In genomic region chr3:143608966-143609365, GRCh38 we compare ENCODE assay signal across 18 cellular contexts.
DNase-seq lines count a peak whose midpoint lies in the region; ATAC-seq and TF ChIP-seq lines count a peak whose summit lies in the region.
"Had no signal": no experiment of that assay in that cellular context is flagged by ENCODE, and none has a peak within 500 bp of the region (broad histone marks: within the 10 kb centered on the region; RNA-seq: fewer than 3 reads in every experiment).

No MANE protein-coding gene starts in this region.

- H3K4me1 Mint-ChIP-seq in activated naive CD8-positive, alpha-beta T cell treated with anti-CD3 and anti-CD28 coated beads for 36 hours: no peaks in the 10 kb centered on the region

- H3K27ac ChIP-seq in RWPE2 (ENCODE audit: poor library complexity, severe bottlenecking): peak overlapping the region; percentile 45
- H3K27ac ChIP-seq: BLaER1 treated with 17β-estradiol and CSF1 and Interleukin-3, amounts not matched to agents 10 nM and 100 nM; suprapubic skin had no signal

- no peaks in the 10 kb centered on the region for H3K9me3 Mint-ChIP-seq in activated naive CD8-positive, alpha-beta T cell treated with anti-CD3 and anti-CD28 coated beads for 36 hours
- H3K9me3 Mint-ChIP-seq: activated T-cell treated with anti-CD3 and anti-CD28 coated beads, Interleukin-2, amount 50 U/mL, for 72 hours; naive B cell had no signal

- 92% methylated on average over 5 of the region's 5 CpGs for WGBS in lower leg skin, 2 donors

- H3K4me3 ChIP-seq in RWPE2 (ENCODE audit: severe bottlenecking) (no peak overlapping the region), epithelial cell of esophagus (ENCODE audit: low read length) (no peak overlapping the region), skeletal muscle satellite cell (ENCODE audit: low read length) (peak overlapping the region; percentile 3), lower leg skin (ENCODE audit: low read depth, poor library complexity, severe bottlenecking) (no peak overlapping the region)
- H3K4me3 ChIP-seq: BLaER1 treated with 17β-estradiol and CSF1 and Interleukin-3, amounts not matched to agents 10 nM and 100 nM; suprapubic skin had no signal

- TF ChIP-seq POLR2A in lower leg skin (IDR thresholded peaks at IDR 0.05): no peak

- H3K4me2 ChIP-seq in skeletal muscle satellite cell (ENCODE audit: low read length): peak overlapping the region; percentile 46
- H3K4me2 ChIP-seq: BLaER1 treated with 17β-estradiol and CSF1 and Interleukin-3, amounts not matched to agents 10 nM and 100 nM had no signal

- H3K27ac Mint-ChIP-seq in activated naive CD8-positive, alpha-beta T cell treated with anti-CD3 and anti-CD28 coated beads for 36 hours: no peak overlapping the region
- H3K27ac Mint-ChIP-seq: activated T-cell treated with anti-CD3 and anti-CD28 coated beads, Interleukin-2, amount 50 U/mL, for 72 hours; HFFc6 had no signal

- peak overlapping the region; percentile 75 for H3K9ac ChIP-seq in skeletal muscle satellite cell (ENCODE audit: low read depth, low read length)
- H3K9ac ChIP-seq: BLaER1 treated with 17β-estradiol and CSF1 and Interleukin-3, amounts not matched to agents 10 nM and 100 nM had no signal

- no peak for TF ChIP-seq CTCF in RWPE2 (IDR thresholded peaks at IDR 0.05; ENCODE audit: poor library complexity, severe bottlenecking)
- TF ChIP-seq CTCF in epithelial cell of esophagus (IDR thresholded peaks at IDR 0.05; ENCODE audit: insufficient read depth, low read depth, low read length, missing control alignments): no peak
- TF ChIP-seq CTCF in lower leg skin (IDR thresholded peaks at IDR 0.05): no peak

- no peak overlapping the region for H3K4me3 Mint-ChIP-seq in activated naive CD8-positive, alpha-beta T cell treated with anti-CD3 and anti-CD28 coated beads for 36 hours
- H3K4me3 Mint-ChIP-seq: activated T-cell treated with anti-CD3 and anti-CD28 coated beads, Interleukin-2, amount 50 U/mL, for 72 hours; HFFc6; naive B cell had no signal

- no peaks in the 10 kb centered on the region for H3K27me3 ChIP-seq in RWPE2 (ENCODE audit: insufficient read depth, poor library complexity, severe bottlenecking)
- no peaks in the 10 kb centered on the region for H3K27me3 ChIP-seq in skeletal muscle satellite cell (ENCODE audit: control insufficient read depth, insufficient read depth, low read length)
- H3K27me3 ChIP-seq: BLaER1 treated with 17β-estradiol and CSF1 and Interleukin-3, amounts not matched to agents 10 nM and 100 nM; suprapubic skin had no signal

- no peak for DNase-seq in RWPE2 (ENCODE audit: low spot score)
- DNase-seq in epithelial cell of esophagus (ENCODE audit: low read depth): peak; percentile 55
- peak; percentile 98 for DNase-seq in iris pigment epithelial cell (ENCODE audit: low read depth)
- DNase-seq in activated naive CD8-positive, alpha-beta T cell treated with anti-CD3 and anti-CD28 coated beads for 36 hours: no peak
- DNase-seq in lower leg skin (ENCODE audit: low spot score in 2 of 2): no peak
- DNase-seq: activated CD4-positive, CD25-positive, alpha-beta regulatory T cell; activated T-cell treated with anti-CD3 and anti-CD28 coated beads, Interleukin-2, amount 50 U/mL, for 72 hours; effector memory CD4-positive, alpha-beta T cell; GDM1; HFFc6; naive B cell; NCI-H69; posterior cingulate gyrus; SHP77 had no signal

- H3K27me3 Mint-ChIP-seq in activated naive CD8-positive, alpha-beta T cell treated with anti-CD3 and anti-CD28 coated beads for 36 hours: no peaks in the 10 kb centered on the region
- H3K27me3 Mint-ChIP-seq: naive B cell had no signal

- H3K36me3 ChIP-seq in RWPE2 (ENCODE audit: low read depth): no peaks in the 10 kb centered on the region
- H3K36me3 ChIP-seq in skeletal muscle satellite cell (ENCODE audit: insufficient read depth, low read length): no peaks in the 10 kb centered on the region
- H3K36me3 ChIP-seq: suprapubic skin had no signal

- H3K9me3 ChIP-seq in RWPE2 (ENCODE audit: severe bottlenecking) (no peaks in the 10 kb centered on the region), skeletal muscle satellite cell (replicated peaks; ENCODE audit: low read length) (no peaks in the 10 kb centered on the region)
- H3K9me3 ChIP-seq: BLaER1 treated with 17β-estradiol and CSF1 and Interleukin-3, amounts not matched to agents 10 nM and 100 nM; suprapubic skin had no signal

- no peaks in the 10 kb centered on the region for H3K36me3 Mint-ChIP-seq in activated naive CD8-positive, alpha-beta T cell treated with anti-CD3 and anti-CD28 coated beads for 36 hours

- peak; percentile 98 for ATAC-seq in RWPE2 (ENCODE audit: low read depth)
- ATAC-seq in GM19324 (IDR thresholded peaks at IDR 0.05; ENCODE audit: low FRiP score, unreplicated experiment): no peak
- ATAC-seq: activated T-cell treated with anti-CD3 and anti-CD28 coated beads, Interleukin-2, amount 50 U/mL, for 72 hours had no signal

- peaks cover 37% of the 10 kb centered on the region for H3K4me1 ChIP-seq in RWPE2 (ENCODE audit: insufficient read depth, poor library complexity, severe bottlenecking)
- peaks cover 45% of the 10 kb centered on the region for H3K4me1 ChIP-seq in skeletal muscle satellite cell (ENCODE audit: control insufficient read depth, insufficient read depth, low read length)
- H3K4me1 ChIP-seq: suprapubic skin had no signal

- intact Hi-C loops in lower leg skin (cut with DNase I; ENCODE audit: low total_unique reads): no loop called here

Comparison
In these comparisons a context has a peak if more than half of its experiments do, and no peak if none do; other contexts are left out.
1. DNase-seq: peak in epithelial cell of esophagus (single experiment) and iris pigment epithelial cell (single experiment); none in RWPE2 (single experiment), activated naive CD8-positive, alpha-beta T cell treated with anti-CD3 and anti-CD28 coated beads for 36 hours (single experiment) and lower leg skin (0 of 2).